ENCODE assay signal across 10 cellular contexts in genomic region chr18:34655131-34655530, GRCh38. TPM values are rescaled to one million over a fixed set of nuclear protein-coding genes. Genes with fewer than 3 reads are reported as not detected.
"Had no signal": no experiment of that assay in that cellular context is flagged by ENCODE, and none has a peak within 500 bp of the region (broad histone marks: within the 10 kb centered on the region; RNA-seq: fewer than 3 reads in every experiment).

No MANE protein-coding gene starts in this region.

- FAIRE-seq: H54, HTR-8/SVneo had no signal

- H3K27ac ChIP-seq: KMS-11 had no signal

- H3K9ac ChIP-seq: KMS-11 had no signal

- H3K4me2 ChIP-seq: KMS-11 had no signal

- DNase-seq: GOT3, H9, HCEC 1CT, HFFc6, KBM-7 had no signal

RNA-seq across cellular contexts. Expression of gene DTNA, which starts 55.0 kb away (rescaled TPM):
- total RNA-seq: HT-29 had no signal
- polyA plus RNA-seq: IgD-negative memory B cell had no signal
